ENCODE assay signal across 19 cellular contexts in genomic region chr16:9148376-9149015, GRCh38.
"Had no signal": no experiment of that assay in that cellular context is flagged by ENCODE, and none has a peak within 500 bp of the region (broad histone marks: within the 10 kb centered on the region; RNA-seq: fewer than 3 reads in every experiment).

No MANE protein-coding gene starts in this region.

- H3K9me3 ChIP-seq: mucosa of descending colon, stomach, testis had no signal

- H2AFZ ChIP-seq: parathyroid adenoma had no signal

- H3K36me3 ChIP-seq: stomach had no signal

- H3K9me3 Mint-ChIP-seq: activated naive CD8-positive, alpha-beta T cell treated with anti-CD3 and anti-CD28 coated beads for 36 hours; type B pancreatic cell had no signal

- H3K27me3 ChIP-seq: stomach, testis had no signal

- H3K27me3 Mint-ChIP-seq: activated naive CD8-positive, alpha-beta T cell treated with anti-CD3 and anti-CD28 coated beads for 36 hours had no signal

- ATAC-seq: activated CD4-positive, alpha-beta T cell treated with anti-CD3 and anti-CD28 coated beads for 36 hours; left ventricle myocardium superior; mucosa of descending colon; naive thymus-derived CD4-positive, alpha-beta T cell; sciatic nerve had no signal

- H3K4me3 ChIP-seq: mucosa of descending colon, smooth muscle cell, stomach, testis had no signal

- H3K4me1 ChIP-seq: parathyroid adenoma, stomach, testis had no signal

- DNase-seq: activated CD4-positive, alpha-beta T cell treated with anti-CD3 and anti-CD28 coated beads for 36 hours; activated CD4-positive, alpha-beta T cell treated with anti-CD3 and anti-CD28 coated beads, Interleukin-2, amount 50 U/mL, for 48 hours; activated naive CD8-positive, alpha-beta T cell treated with anti-CD3 and anti-CD28 coated beads for 36 hours; amniotic stem cell; foreskin fibroblast; hippocampal formation; left ventricle myocardium superior; mucosa of descending colon; naive thymus-derived CD4-positive, alpha-beta T cell; stimulated activated CD4-positive, alpha-beta T cell treated with anti-CD3 and anti-CD28 coated beads, Interleukin-4, amount 100 ng/mL, for 1 hour; stomach; T-helper 2 cell; testis had no signal

- H3K36me3 Mint-ChIP-seq: activated naive CD8-positive, alpha-beta T cell treated with anti-CD3 and anti-CD28 coated beads for 36 hours; naive thymus-derived CD4-positive, alpha-beta T cell had no signal

- H3K27ac Mint-ChIP-seq: activated CD4-positive, alpha-beta T cell treated with anti-CD3 and anti-CD28 coated beads for 36 hours; activated naive CD8-positive, alpha-beta T cell treated with anti-CD3 and anti-CD28 coated beads for 36 hours; type B pancreatic cell had no signal

- H3K4me1 Mint-ChIP-seq: activated CD4-positive, alpha-beta T cell treated with anti-CD3 and anti-CD28 coated beads for 36 hours; activated naive CD8-positive, alpha-beta T cell treated with anti-CD3 and anti-CD28 coated beads for 36 hours had no signal

- H3K4me2 ChIP-seq: smooth muscle cell had no signal

- H3K9ac ChIP-seq: parathyroid adenoma had no signal

- H3K79me2 ChIP-seq: parathyroid adenoma had no signal

- H3K27ac ChIP-seq: epithelial cell of prostate, parathyroid adenoma, stomach, testis, VCaP had no signal

- H3K4me3 Mint-ChIP-seq: activated CD4-positive, alpha-beta T cell treated with anti-CD3 and anti-CD28 coated beads for 36 hours; activated naive CD8-positive, alpha-beta T cell treated with anti-CD3 and anti-CD28 coated beads for 36 hours; naive thymus-derived CD4-positive, alpha-beta T cell; type B pancreatic cell had no signal
